Comparison of ENCODE assay signal across 1 cellular context in genomic region chr2:29113891-29114321, GRCh38.
TF ChIP-seq lines count a peak whose summit lies in the region.

No MANE protein-coding gene starts in this region.

TF ChIP-seq in GM23338, 12 proteins besides CTCF, POLR2A, EP300 and RAD21 (continued from another document):
- TF ChIP-seq, protein P1, sequence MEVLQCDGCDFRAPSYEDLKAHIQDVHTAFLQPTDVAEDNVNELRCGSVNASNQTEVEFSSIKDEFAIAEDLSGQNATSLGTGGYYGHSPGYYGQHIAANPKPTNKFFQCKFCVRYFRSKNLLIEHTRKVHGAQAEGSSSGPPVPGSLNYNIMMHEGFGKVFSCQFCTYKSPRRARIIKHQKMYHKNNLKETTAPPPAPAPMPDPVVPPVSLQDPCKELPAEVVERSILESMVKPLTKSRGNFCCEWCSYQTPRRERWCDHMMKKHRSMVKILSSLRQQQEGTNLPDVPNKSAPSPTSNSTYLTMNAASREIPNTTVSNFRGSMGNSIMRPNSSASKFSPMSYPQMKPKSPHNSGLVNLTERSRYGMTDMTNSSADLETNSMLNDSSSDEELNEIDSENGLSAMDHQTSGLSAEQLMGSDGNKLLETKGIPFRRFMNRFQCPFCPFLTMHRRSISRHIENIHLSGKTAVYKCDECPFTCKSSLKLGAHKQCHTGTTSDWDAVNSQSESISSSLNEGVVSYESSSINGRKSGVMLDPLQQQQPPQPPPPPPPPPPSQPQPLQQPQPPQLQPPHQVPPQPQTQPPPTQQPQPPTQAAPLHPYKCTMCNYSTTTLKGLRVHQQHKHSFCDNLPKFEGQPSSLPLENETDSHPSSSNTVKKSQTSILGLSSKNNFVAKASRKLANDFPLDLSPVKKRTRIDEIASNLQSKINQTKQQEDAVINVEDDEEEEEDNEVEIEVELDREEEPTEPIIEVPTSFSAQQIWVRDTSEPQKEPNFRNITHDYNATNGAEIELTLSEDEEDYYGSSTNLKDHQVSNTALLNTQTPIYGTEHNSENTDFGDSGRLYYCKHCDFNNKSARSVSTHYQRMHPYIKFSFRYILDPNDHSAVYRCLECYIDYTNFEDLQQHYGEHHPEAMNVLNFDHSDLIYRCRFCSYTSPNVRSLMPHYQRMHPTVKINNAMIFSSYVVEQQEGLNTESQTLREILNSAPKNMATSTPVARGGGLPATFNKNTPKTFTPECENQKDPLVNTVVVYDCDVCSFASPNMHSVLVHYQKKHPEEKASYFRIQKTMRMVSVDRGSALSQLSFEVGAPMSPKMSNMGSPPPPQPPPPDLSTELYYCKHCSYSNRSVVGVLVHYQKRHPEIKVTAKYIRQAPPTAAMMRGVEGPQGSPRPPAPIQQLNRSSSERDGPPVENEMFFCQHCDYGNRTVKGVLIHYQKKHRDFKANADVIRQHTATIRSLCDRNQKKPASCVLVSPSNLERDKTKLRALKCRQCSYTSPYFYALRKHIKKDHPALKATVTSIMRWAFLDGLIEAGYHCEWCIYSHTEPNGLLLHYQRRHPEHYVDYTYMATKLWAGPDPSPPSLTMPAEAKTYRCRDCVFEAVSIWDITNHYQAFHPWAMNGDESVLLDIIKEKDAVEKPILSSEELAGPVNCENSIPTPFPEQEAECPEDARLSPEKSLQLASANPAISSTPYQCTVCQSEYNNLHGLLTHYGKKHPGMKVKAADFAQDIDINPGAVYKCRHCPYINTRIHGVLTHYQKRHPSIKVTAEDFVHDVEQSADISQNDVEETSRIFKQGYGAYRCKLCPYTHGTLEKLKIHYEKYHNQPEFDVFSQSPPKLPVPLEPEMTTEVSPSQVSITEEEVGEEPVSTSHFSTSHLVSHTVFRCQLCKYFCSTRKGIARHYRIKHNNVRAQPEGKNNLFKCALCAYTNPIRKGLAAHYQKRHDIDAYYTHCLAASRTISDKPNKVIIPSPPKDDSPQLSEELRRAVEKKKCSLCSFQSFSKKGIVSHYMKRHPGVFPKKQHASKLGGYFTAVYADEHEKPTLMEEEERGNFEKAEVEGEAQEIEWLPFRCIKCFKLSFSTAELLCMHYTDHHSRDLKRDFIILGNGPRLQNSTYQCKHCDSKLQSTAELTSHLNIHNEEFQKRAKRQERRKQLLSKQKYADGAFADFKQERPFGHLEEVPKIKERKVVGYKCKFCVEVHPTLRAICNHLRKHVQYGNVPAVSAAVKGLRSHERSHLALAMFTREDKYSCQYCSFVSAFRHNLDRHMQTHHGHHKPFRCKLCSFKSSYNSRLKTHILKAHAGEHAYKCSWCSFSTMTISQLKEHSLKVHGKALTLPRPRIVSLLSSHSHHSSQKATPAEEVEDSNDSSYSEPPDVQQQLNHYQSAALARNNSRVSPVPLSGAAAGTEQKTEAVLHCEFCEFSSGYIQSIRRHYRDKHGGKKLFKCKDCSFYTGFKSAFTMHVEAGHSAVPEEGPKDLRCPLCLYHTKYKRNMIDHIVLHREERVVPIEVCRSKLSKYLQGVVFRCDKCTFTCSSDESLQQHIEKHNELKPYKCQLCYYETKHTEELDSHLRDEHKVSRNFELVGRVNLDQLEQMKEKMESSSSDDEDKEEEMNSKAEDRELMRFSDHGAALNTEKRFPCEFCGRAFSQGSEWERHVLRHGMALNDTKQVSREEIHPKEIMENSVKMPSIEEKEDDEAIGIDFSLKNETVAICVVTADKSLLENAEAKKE (CRISPR knock-in tag; IDR thresholded peaks at IDR 0.05), result no peak
- TF ChIP-seq POLR2AphosphoS5 (IDR thresholded peaks at IDR 0.05; ENCODE audit: low read depth), result no peak
